Comparison of ENCODE assay signal across 8 cellular contexts in the genomic region with DNA sequence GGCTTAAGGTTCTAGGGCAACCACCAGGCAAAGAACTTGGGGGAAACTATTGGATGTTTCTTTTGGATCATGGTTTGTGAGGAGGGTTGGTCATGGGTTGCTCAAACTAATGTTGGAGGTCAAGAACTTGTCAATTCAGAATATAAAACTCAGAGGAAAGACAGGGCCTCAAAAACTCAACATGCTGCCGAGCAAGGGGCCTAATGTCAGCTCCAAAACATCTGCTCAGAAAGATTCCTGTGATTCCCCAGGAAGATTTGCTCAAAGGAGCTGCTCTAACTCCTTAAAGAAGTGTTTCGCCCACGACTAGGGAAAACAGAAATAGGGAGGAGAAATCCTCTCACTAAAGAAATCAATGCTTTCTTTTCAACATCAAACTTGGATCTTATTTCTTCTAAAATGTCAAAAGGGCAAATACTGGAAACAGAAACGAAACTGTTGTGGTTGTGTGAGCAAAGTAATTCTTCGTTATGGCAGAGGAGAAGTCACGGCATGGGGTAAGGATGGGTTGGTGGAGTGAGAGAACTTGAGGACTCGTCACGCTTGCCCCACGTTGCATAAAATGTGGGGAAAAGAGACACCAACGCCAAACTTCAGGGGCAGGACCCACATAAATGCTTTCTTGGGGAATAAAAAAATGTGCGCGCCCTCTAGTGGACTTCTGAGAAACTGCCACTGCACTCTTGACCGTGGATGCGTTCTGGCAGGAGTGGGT. TPM values are rescaled to one million over a fixed set of nuclear protein-coding genes. Genes with fewer than 3 reads are reported as not detected.
DNase-seq lines count a peak whose midpoint lies in the region; ATAC-seq, FAIRE-seq and TF ChIP-seq lines count a peak whose summit lies in the region.

No MANE protein-coding gene starts in this region.

- H3K4me3 ChIP-seq in Karpas-422 (ENCODE audit: low read length) (peak overlapping the region; percentile 53; the same call in 1 of the 2 replicates), GM12878 (peak overlapping the region; percentile 48)

- peak overlapping the region; percentile 50 for H3K4me3 Mint-ChIP-seq in T-helper 17 cell

- CTCF ChIA-PET in GM12878 (lab: Yijun Ruan, JAX) = interaction anchor here (0.6 to 4.5 kb wide), 51 partner anchors 9 to 661 kb away, joined by 3 to 34 read pairs (median 4); no protein-coding TSS in a partner anchor

- DNase-seq in GM10266 (ENCODE audit: extremely low spot score) (peak; percentile 43), Karpas-422 (peak; percentile 80), T-helper 17 cell (peak in 1 of 3 donors; percentile 16), GM12878 (ENCODE audit: low read depth, low spot score) (peak; percentile 84), inferior parietal cortex (ENCODE audit: extremely low spot score) (peak; percentile 78), NCI-H774 (lab: John Stamatoyannopoulos, UW) (no peak)
- DNase-seq in stimulated activated CD4-positive, alpha-beta T cell treated with anti-CD3 and anti-CD28 coated beads, Interleukin-12 subunit alpha, Interleukin-12 subunit beta, amount 100 ng/mL, for 4 hours = peak; percentile 23

- H4K20me1 ChIP-seq in Karpas-422 (ENCODE audit: insufficient read depth, low read depth, low read length) (no peaks in the 10 kb centered on the region), GM12878 (ENCODE audit: control insufficient read depth, insufficient read depth) (no peaks in the 10 kb centered on the region)

- no peaks in the 10 kb centered on the region for H3K9me2 ChIP-seq in Karpas-422 (replicated peaks; ENCODE audit: insufficient read depth, low read length)

- no peaks in the 10 kb centered on the region for H3K36me3 Mint-ChIP-seq in T-helper 17 cell (ENCODE audit: low read depth)

- TF ChIP-seq EP300 in GM12878 (IDR thresholded peaks at IDR 0.05; ENCODE audit: borderline replicate concordance in 1 of 2, control insufficient read depth in 1 of 2, low read depth in 2 of 2, low read length in 2 of 2) = peak; percentile 87 to 90; a peak in 3 of 4 replicates

- H3K27me3 Mint-ChIP-seq in T-helper 17 cell = peaks cover 22% of the 10 kb centered on the region

- SMC1A ChIA-PET in GM12878 (lab: Charles Lee; ENCODE audit: uncharacterized antibody, unreplicated experiment) = interaction anchor here (0.6 to 4.9 kb wide), 50 partner anchors 9 to 572 kb away, joined by 3 to 43 read pairs (median 5); a partner anchor contains a TSS

- peaks cover 3% of the 10 kb centered on the region for H3K4me1 Mint-ChIP-seq in T-helper 17 cell

- peak; percentile 80 for TF ChIP-seq RAD21 in GM12878 (IDR thresholded peaks at IDR 0.05; ENCODE audit: insufficient read depth, low read depth, low read length)

- BruUV-seq in GM12878 (replicated peaks; lab: Mats Ljungman, UMichigan) = TSS peak; percentile 93

- in situ Hi-C loops in GM12878 (cut with MboI) = loop anchor here (5.0 kb wide), 1 partner anchor 552 kb away; no protein-coding TSS in a partner anchor

- H2AFZ ChIP-seq in Karpas-422 (ENCODE audit: low read length) (0 out of 2 replicates have a peak overlapping the region, but pooled peaks have one; percentile 78), GM12878 (ENCODE audit: control insufficient read depth, low read depth, low read length) (peak overlapping the region; percentile 64)

- 9% methylated on average over 14 of the region's 14 CpGs for WGBS in GM12878 (ENCODE audit: insufficient coverage, insufficient replicate concordance, low lambda C conversion rate, missing lambda C conversion rate)

- POLR2A ChIA-PET in GM12878 (lab: Charles Lee) = interaction anchor here (0.6 to 1.5 kb wide), 8 partner anchors 14 to 544 kb away, joined by 3 to 6 read pairs (median 3); no protein-coding TSS in a partner anchor

- no peak overlapping the region for H3K27ac ChIP-seq in Karpas-422 (ENCODE audit: low read length)
- peak overlapping the region; percentile 100 for H3K27ac ChIP-seq in GM12878 (ENCODE audit: control insufficient read depth, insufficient read depth)

- peak overlapping the region; percentile 47 for H3K27ac Mint-ChIP-seq in T-helper 17 cell

- no peaks in the 10 kb centered on the region for H3K36me3 ChIP-seq in Karpas-422 (ENCODE audit: insufficient read depth, low read length)
- H3K36me3 ChIP-seq in GM12878 (ENCODE audit: control insufficient read depth in 2 of 2, insufficient read depth in 2 of 2, low read length in 1 of 2) = no peaks in the 10 kb centered on the region

- RAD21 ChIA-PET in GM12878 (lab: Charles Lee; ENCODE audit: unreplicated experiment) = interaction anchor here (0.6 to 3.8 kb wide), 40 partner anchors 10 to 566 kb away, joined by 3 to 28 read pairs (median 4); no protein-coding TSS in a partner anchor

- peak overlapping the region; percentile 73 for H3K4me2 ChIP-seq in Karpas-422 (ENCODE audit: low read depth, low read length, poor library complexity, severe bottlenecking)
- peak overlapping the region; percentile 91 for H3K4me2 ChIP-seq in GM12878 (ENCODE audit: control insufficient read depth, insufficient read depth)

- FAIRE-seq in GM12878 (lab: Jason Lieb, UNC) = no peak

- H3K4me1 ChIP-seq in Karpas-422 (ENCODE audit: low read length) = peaks cover 16% of the 10 kb centered on the region
- peaks cover 54% of the 10 kb centered on the region for H3K4me1 ChIP-seq in GM12878 (ENCODE audit: control insufficient read depth, insufficient read depth, low read length)

- H3K27me3 ChIP-seq in Karpas-422 (ENCODE audit: low read length) (no peaks in the 10 kb centered on the region), GM12878 (replicated peaks in 1 of 2; ENCODE audit: control insufficient read depth in 2 of 2, insufficient read depth in 2 of 2, low read length in 1 of 2) (no peaks in the 10 kb centered on the region)

- H3K79me2 ChIP-seq in Karpas-422 (ENCODE audit: low read length) (no peaks in the 10 kb centered on the region), GM12878 (ENCODE audit: control insufficient read depth, insufficient read depth, low read length) (peaks cover 2% of the 10 kb centered on the region; the same call in 1 of the 2 replicates)

- TF ChIP-seq CTCF in GM10266 (IDR thresholded peaks at IDR 0.05; ENCODE audit: control insufficient read depth, insufficient read depth, low read depth, missing control alignments) = peak; percentile 73
- TF ChIP-seq CTCF in GM12878 (IDR thresholded peaks at IDR 0.05 in 2 of 3, conservative IDR thresholded peaks at IDR 0.05 in 1 of 3; ENCODE audit: control insufficient read depth in 2 of 3, extremely low read depth in 1 of 3, insufficient read depth in 1 of 3, low read depth in 3 of 3, low read length in 3 of 3) = peak; percentile 79 to 91 (median 81)

- ATAC-seq in GM21737 (IDR thresholded peaks at IDR 0.05; ENCODE audit: unreplicated experiment) (peak; percentile 45), T-helper 17 cell (no peak), GM12878 (peak; percentile 80)

- no peaks in the 10 kb centered on the region for H3K9me3 ChIP-seq in Karpas-422 (ENCODE audit: low read length)
- H3K9me3 ChIP-seq in T-helper 17 cell (ENCODE audit: control insufficient read depth, low read length, poor library complexity, severe bottlenecking) = no peaks in the 10 kb centered on the region
- peaks cover 3% of the 10 kb centered on the region for H3K9me3 ChIP-seq in GM12878 (replicated peaks; ENCODE audit: control insufficient read depth, insufficient read depth, low read length)

- intact Hi-C loops in GM12878 (cut with micrococcal nuclease; ENCODE audit: unreplicated experiment) = loop anchor here (1.0 to 5.0 kb wide), 9 partner anchors 14 to 567 kb away; a partner anchor contains a TSS

- H3K9ac ChIP-seq in Karpas-422 (ENCODE audit: low read length) (peak overlapping the region; percentile 41), GM12878 (ENCODE audit: control insufficient read depth, insufficient read depth, low read length) (peak overlapping the region; percentile 90)

- peak; percentile 43; the same call in 1 of the 2 replicates for TF ChIP-seq POLR2A in GM12878 (IDR thresholded peaks at IDR 0.05; ENCODE audit: low read depth, low read length)

TF ChIP-seq in GM12878, 131 proteins besides CTCF, POLR2A, EP300 and RAD21 (continues in another document):
- TF ChIP-seq POLR2AphosphoS2 (IDR thresholded peaks at IDR 0.05; ENCODE audit: low read depth, low read length) = no peak
- TF ChIP-seq, protein P1, sequence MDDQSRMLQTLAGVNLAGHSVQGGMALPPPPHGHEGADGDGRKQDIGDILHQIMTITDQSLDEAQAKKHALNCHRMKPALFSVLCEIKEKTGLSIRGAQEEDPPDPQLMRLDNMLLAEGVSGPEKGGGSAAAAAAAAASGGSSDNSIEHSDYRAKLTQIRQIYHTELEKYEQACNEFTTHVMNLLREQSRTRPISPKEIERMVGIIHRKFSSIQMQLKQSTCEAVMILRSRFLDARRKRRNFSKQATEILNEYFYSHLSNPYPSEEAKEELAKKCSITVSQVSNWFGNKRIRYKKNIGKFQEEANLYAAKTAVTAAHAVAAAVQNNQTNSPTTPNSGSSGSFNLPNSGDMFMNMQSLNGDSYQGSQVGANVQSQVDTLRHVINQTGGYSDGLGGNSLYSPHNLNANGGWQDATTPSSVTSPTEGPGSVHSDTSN (IDR thresholded peaks at IDR 0.05; ENCODE audit: insufficient replicate concordance, low read depth, low read length) = no peak
- TF ChIP-seq GATAD2B (conservative IDR thresholded peaks at IDR 0.05; ENCODE audit: low read depth) = peak; percentile 28; the same call in 1 of the 2 replicates
- peak; percentile 89 for TF ChIP-seq BCL11A (IDR thresholded peaks at IDR 0.05; ENCODE audit: low read depth, low read length)

RNA-seq across cellular contexts. Expression of a gene that starts 3.8 kb away (rescaled TPM):
- total RNA-seq in Karpas-422 (2014; rRNA removed; shearing (Covaris generic); ENCODE audit: low replicate concordance) = not detected in 2 replicates
- total RNA-seq in T-helper 17 cell (not detected), GM12878 (2014; rRNA removed) (2.4 and 2.6 TPM in 2 replicates), GM12878 (2014; rRNA removed; fragmentation: Illumina TruSeq; extraction: Trizol) (2.8 and 2.9 TPM in 2 replicates), GM12878 (2021) (3.2 and 3.4 TPM in 2 replicates)
- 21.3 and 22.3 TPM in 2 replicates for total RNA-seq in GM12878 (2013; cell fraction: nucleolus; rRNA removed)
- 6.5 TPM for polyA plus RNA-seq in GM12878 (2011; ENCODE audit: low read depth)
- polyA plus RNA-seq in GM12878 (2011; rRNA removed) (7.9 and 10.2 TPM in 2 replicates), GM12878 (2014; fragmentation: Illumina TruSeq; extraction: Trizol) (2.7 and 3.7 TPM in 2 replicates), GM12878 (2014; fragmentation: Nextera tagmentation; extraction: Ambion mirVana) (1 to 10 TPM; 6.2 to 9.2 TPM), GM12878 (2014; rRNA removed) (1.8 and 2.5 TPM in 2 replicates), GM12878 (2016; fragmentation: Nextera tagmentation; extraction: Ambion mirVana) (1 to 10 TPM; 2.6 to 4.9 TPM)
- polyA plus RNA-seq in GM12878 (2011; cell fraction: cytosol; rRNA removed) = 10.8 and 11.8 TPM in 2 replicates
- polyA plus RNA-seq in GM12878 (2011; cell fraction: nucleus; rRNA removed) = 3.6 and 4.2 TPM in 2 replicates
- 7.5 and 9.8 TPM in 2 replicates for polyA plus RNA-seq in GM12878 (2012)
- 5.2 and 11.5 TPM in 2 replicates for polyA minus RNA-seq in GM12878 (2011; rRNA and poly(A)+ RNA removed)
- polyA minus RNA-seq in GM12878 (2011; cell fraction: cytosol; rRNA and poly(A)+ RNA removed) = 1.3 and 3.1 TPM in 2 replicates
- polyA minus RNA-seq in GM12878 (2011; cell fraction: nucleus; rRNA and poly(A)+ RNA removed) = 3.9 and 8.5 TPM in 2 replicates
